In genomic region chr10:95268438-95268837, GRCh38 we compare ENCODE assay signal across 8 cellular contexts. TPM values are rescaled to one million over a fixed set of nuclear protein-coding genes. Genes with fewer than 3 reads are reported as not detected.
DNase-seq lines count a peak whose midpoint lies in the region; FAIRE-seq and TF ChIP-seq lines count a peak whose summit lies in the region.
"Had no signal": no experiment of that assay in that cellular context is flagged by ENCODE, and none has a peak within 500 bp of the region (broad histone marks: within the 10 kb centered on the region; RNA-seq: fewer than 3 reads in every experiment).

No MANE protein-coding gene starts in this region.

- no peak overlapping the region for H3K4me3 Mint-ChIP-seq in astrocyte (ENCODE audit: unreplicated experiment)
- no peak overlapping the region for H3K4me3 Mint-ChIP-seq in glutamatergic neuron (ENCODE audit: unreplicated experiment)

- H3K4me3 ChIP-seq in astrocyte (ENCODE audit: insufficient read depth, low read depth, low read length), result no peak overlapping the region
- H3K4me3 ChIP-seq in osteoblast (ENCODE audit: insufficient read depth, low read length), result no peak overlapping the region

- H3K36me3 ChIP-seq in astrocyte (ENCODE audit: insufficient read depth, low read length) (no peaks in the 10 kb centered on the region), osteoblast (ENCODE audit: insufficient read depth, low read length) (peaks cover 13% of the 10 kb centered on the region)

- H3K36me3 Mint-ChIP-seq in astrocyte (ENCODE audit: low read depth, unreplicated experiment) (peaks cover 21% of the 10 kb centered on the region), glutamatergic neuron (ENCODE audit: unreplicated experiment) (no peaks in the 10 kb centered on the region)

- no peaks in the 10 kb centered on the region for H3K27me3 ChIP-seq in astrocyte (ENCODE audit: insufficient read depth, low read length)
- no peaks in the 10 kb centered on the region for H3K27me3 ChIP-seq in osteoblast (ENCODE audit: insufficient read depth, low read length)

- H3K27ac ChIP-seq in astrocyte (ENCODE audit: low read depth, low read length) (peak overlapping the region; percentile 94), osteoblast (ENCODE audit: low read depth, low read length) (peak overlapping the region; percentile 64)

- H3K4me1 ChIP-seq in astrocyte (ENCODE audit: insufficient read depth, low read length) (peaks cover 33% of the 10 kb centered on the region), osteoblast (ENCODE audit: insufficient read depth, low read length) (peaks cover 6% of the 10 kb centered on the region)

- no peaks in the 10 kb centered on the region for H4K20me1 ChIP-seq in astrocyte (ENCODE audit: insufficient read depth, low read length)
- H4K20me1 ChIP-seq in osteoblast (ENCODE audit: insufficient read depth, low read length), result no peaks in the 10 kb centered on the region

- H3K9ac ChIP-seq in astrocyte (ENCODE audit: low read length), result peak overlapping the region; percentile 68

- H3K27ac Mint-ChIP-seq in astrocyte (ENCODE audit: unreplicated experiment) (peak overlapping the region; percentile 82), glutamatergic neuron (ENCODE audit: unreplicated experiment) (peak overlapping the region; percentile 43)

- H3K9me3 Mint-ChIP-seq in astrocyte (ENCODE audit: unreplicated experiment) (no peaks in the 10 kb centered on the region), glutamatergic neuron (ENCODE audit: unreplicated experiment) (no peaks in the 10 kb centered on the region)

- FAIRE-seq in astrocyte (lab: Jason Lieb, UNC), result no peak

- H3K4me2 ChIP-seq in astrocyte (ENCODE audit: low read length), result peak overlapping the region; percentile 37
- no peak overlapping the region for H3K4me2 ChIP-seq in osteoblast (ENCODE audit: insufficient read depth, low read length)

- H3K9me3 ChIP-seq in astrocyte (ENCODE audit: insufficient read depth, low read depth, low read length) (no peaks in the 10 kb centered on the region), osteoblast (ENCODE audit: low read depth, low read length) (no peaks in the 10 kb centered on the region)

- H3K4me1 Mint-ChIP-seq in astrocyte (ENCODE audit: low read depth, unreplicated experiment) (peaks cover 42% of the 10 kb centered on the region), glutamatergic neuron (ENCODE audit: low read depth, unreplicated experiment) (no peaks in the 10 kb centered on the region)

- H2AFZ ChIP-seq in astrocyte (ENCODE audit: low read depth, low read length), result peak overlapping the region; percentile 28
- no peak overlapping the region for H2AFZ ChIP-seq in osteoblast (ENCODE audit: low read length)

- H3K27me3 Mint-ChIP-seq in astrocyte (ENCODE audit: low read depth, unreplicated experiment), result no peaks in the 10 kb centered on the region
- H3K27me3 Mint-ChIP-seq in glutamatergic neuron (ENCODE audit: unreplicated experiment), result peaks cover 2% of the 10 kb centered on the region

- TF ChIP-seq CTCF in astrocyte (IDR thresholded peaks at IDR 0.05; ENCODE audit: insufficient read depth, low read depth, low read length), result no peak
- TF ChIP-seq CTCF in glutamatergic neuron (IDR thresholded peaks at IDR 0.05; ENCODE audit: partially characterized antibody, unreplicated experiment), result no peak
- TF ChIP-seq CTCF in osteoblast (IDR thresholded peaks at IDR 0.05; ENCODE audit: extremely low read depth, low read depth, low read length), result no peak

- H3K79me2 ChIP-seq in astrocyte (ENCODE audit: insufficient read depth, low read length) (peaks cover 18% of the 10 kb centered on the region), osteoblast (ENCODE audit: insufficient read depth, low read length) (peaks cover 11% of the 10 kb centered on the region)

- DNase-seq in astrocyte (ENCODE audit: low read depth), result peak; percentile 87
- DNase-seq in glutamatergic neuron, result no peak
- no peak for DNase-seq in osteoblast (ENCODE audit: insufficient read length, low spot score, missing footprints)
- no peak for DNase-seq in occipital lobe (lab: John Stamatoyannopoulos, UW)
- DNase-seq in activated naive CD4-positive, alpha-beta T cell (lab: John Stamatoyannopoulos, UW), result no peak
- DNase-seq in inferior parietal cortex (ENCODE audit: extremely low spot score), result no peak
- no peak for DNase-seq in NCI-H1092 (lab: John Stamatoyannopoulos, UW)
- DNase-seq: NCI-H82 had no signal

RNA-seq across cellular contexts. Expression of gene PDLIM1, which starts 22.4 kb away (rescaled TPM):
- total RNA-seq in astrocyte (316 and 320 TPM in 2 replicates), glutamatergic neuron (ENCODE audit: unreplicated experiment) (6.4 TPM), osteoblast (25.0 and 26.1 TPM in 2 replicates), occipital lobe (1.4 TPM)

Comparison
In these comparisons a context has a peak if more than half of its experiments do, and no peak if none do; other contexts are left out.
1. RNA of gene PDLIM1, which starts 22.4 kb away (total RNA-seq): 316 to 320 TPM in astrocyte; 25.0 to 26.1 TPM in osteoblast, 6.4 TPM in glutamatergic neuron (single experiment) and 1.4 TPM in occipital lobe (single experiment); every median in the first group is over 10 times any median in the second.